In genomic region chr20:51801220-51801991, GRCh38 we compare ENCODE assay signal across 1 cellular context.
A peak's percentile ranks its signal among the peaks of the same experiment; 100 is the strongest.
TF ChIP-seq lines count a peak whose summit lies in the region.

No MANE protein-coding gene starts in this region.

TF ChIP-seq in HepG2, 621 proteins besides CTCF, POLR2A, EP300 and RAD21 (continued from another document and continues in another):
- TF ChIP-seq KDM1A (CRISPR knock-in tag; IDR thresholded peaks at IDR 0.05) (no peak), HDAC1 (CRISPR knock-in tag; IDR thresholded peaks at IDR 0.05) (peak; percentile 14; the same call in 1 of the 2 replicates), HOXD1 (CRISPR knock-in tag; IDR thresholded peaks at IDR 0.05) (0 out of 2 replicates have a peak, but pooled peaks have one; percentile 51), HES4 (CRISPR knock-in tag; IDR thresholded peaks at IDR 0.05; ENCODE audit: borderline replicate concordance) (peak; percentile 62; the same call in 1 of the 2 replicates), ZNF101 (CRISPR knock-in tag; IDR thresholded peaks at IDR 0.05; ENCODE audit: borderline replicate concordance, low read depth) (no peak), HMG20B (CRISPR knock-in tag; conservative IDR thresholded peaks at IDR 0.05) (no peak), ZNF724P (CRISPR knock-in tag; IDR thresholded peaks at IDR 0.05; ENCODE audit: borderline replicate concordance) (peak; percentile 37; the same call in 1 of the 2 replicates), CREB3 (CRISPR knock-in tag; IDR thresholded peaks at IDR 0.05) (0 out of 2 replicates have a peak, but pooled peaks have one; percentile 47), ZFP82 (CRISPR knock-in tag; IDR thresholded peaks at IDR 0.05; ENCODE audit: borderline replicate concordance) (peak; percentile 68; the same call in 1 of the 2 replicates), ZNF24 (IDR thresholded peaks at IDR 0.05) (no peak), ZFY (CRISPR knock-in tag; IDR thresholded peaks at IDR 0.05) (no peak), ZNF607 (CRISPR knock-in tag; IDR thresholded peaks at IDR 0.05; ENCODE audit: borderline replicate concordance) (peak; percentile 23; the same call in 1 of the 2 replicates), JUND (CRISPR knock-in tag; IDR thresholded peaks at IDR 0.05) (no peak), SOX6 (IDR thresholded peaks at IDR 0.05) (no peak), SOX6 (CRISPR knock-in tag; IDR thresholded peaks at IDR 0.05) (no peak), KMT2B (CRISPR knock-in tag; IDR thresholded peaks at IDR 0.05) (no peak), FOSL2 (CRISPR knock-in tag; IDR thresholded peaks at IDR 0.05) (no peak), TFAP4 (IDR thresholded peaks at IDR 0.05; ENCODE audit: borderline replicate concordance, low read depth) (no peak), XRCC5 (optimal IDR thresholded peaks at IDR 0.05; ENCODE audit: low read length) (no peak), YEATS2 (CRISPR knock-in tag; IDR thresholded peaks at IDR 0.05; ENCODE audit: borderline replicate concordance) (no peak), GATA4 (IDR thresholded peaks at IDR 0.05; ENCODE audit: borderline replicate concordance, low read depth) (no peak), PTBP1 (IDR thresholded peaks at IDR 0.05; ENCODE audit: low read depth, low read length, poor library complexity, severe bottlenecking) (peak; percentile 30), TOPORS (CRISPR knock-in tag; IDR thresholded peaks at IDR 0.05) (no peak), ZNF768 (CRISPR knock-in tag; IDR thresholded peaks at IDR 0.05) (peak; percentile 33; the same call in 1 of the 2 replicates), BRF2 (CRISPR knock-in tag; IDR thresholded peaks at IDR 0.05) (no peak), CERS6 (CRISPR knock-in tag; IDR thresholded peaks at IDR 0.05) (no peak), ZNF501 (CRISPR knock-in tag; IDR thresholded peaks at IDR 0.05) (0 out of 2 replicates have a peak, but pooled peaks have one; percentile 22), MTA1 (CRISPR knock-in tag; IDR thresholded peaks at IDR 0.05; ENCODE audit: borderline replicate concordance) (peak; percentile 54; the same call in 1 of the 2 replicates), SMYD3 (CRISPR knock-in tag; IDR thresholded peaks at IDR 0.05) (no peak), ELF1 (CRISPR knock-in tag; IDR thresholded peaks at IDR 0.05) (no peak), KIAA2018 (CRISPR knock-in tag; IDR thresholded peaks at IDR 0.05; ENCODE audit: borderline replicate concordance) (no peak), PAXIP1 (CRISPR knock-in tag; conservative IDR thresholded peaks at IDR 0.05) (0 out of 2 replicates have a peak, but pooled peaks have one; percentile 26), ZHX2 (IDR thresholded peaks at IDR 0.05; ENCODE audit: low read depth) (0 out of 2 replicates have a peak, but pooled peaks have one; percentile 12), ZHX2 (CRISPR knock-in tag; IDR thresholded peaks at IDR 0.05; ENCODE audit: borderline replicate concordance) (no peak), ISX (CRISPR knock-in tag; conservative IDR thresholded peaks at IDR 0.05) (peak; percentile 84; the same call in 1 of the 2 replicates), FOXK1 (CRISPR knock-in tag; IDR thresholded peaks at IDR 0.05; ENCODE audit: borderline replicate concordance, low read depth) (no peak), ZNF232 (CRISPR knock-in tag; IDR thresholded peaks at IDR 0.05; ENCODE audit: borderline replicate concordance) (peak; percentile 44; the same call in 1 of the 2 replicates), CBFB (CRISPR knock-in tag; IDR thresholded peaks at IDR 0.05) (0 out of 2 replicates have a peak, but pooled peaks have one; percentile 36)
